Comparison of ENCODE assay signal across 31 cellular contexts in the genomic region with DNA sequence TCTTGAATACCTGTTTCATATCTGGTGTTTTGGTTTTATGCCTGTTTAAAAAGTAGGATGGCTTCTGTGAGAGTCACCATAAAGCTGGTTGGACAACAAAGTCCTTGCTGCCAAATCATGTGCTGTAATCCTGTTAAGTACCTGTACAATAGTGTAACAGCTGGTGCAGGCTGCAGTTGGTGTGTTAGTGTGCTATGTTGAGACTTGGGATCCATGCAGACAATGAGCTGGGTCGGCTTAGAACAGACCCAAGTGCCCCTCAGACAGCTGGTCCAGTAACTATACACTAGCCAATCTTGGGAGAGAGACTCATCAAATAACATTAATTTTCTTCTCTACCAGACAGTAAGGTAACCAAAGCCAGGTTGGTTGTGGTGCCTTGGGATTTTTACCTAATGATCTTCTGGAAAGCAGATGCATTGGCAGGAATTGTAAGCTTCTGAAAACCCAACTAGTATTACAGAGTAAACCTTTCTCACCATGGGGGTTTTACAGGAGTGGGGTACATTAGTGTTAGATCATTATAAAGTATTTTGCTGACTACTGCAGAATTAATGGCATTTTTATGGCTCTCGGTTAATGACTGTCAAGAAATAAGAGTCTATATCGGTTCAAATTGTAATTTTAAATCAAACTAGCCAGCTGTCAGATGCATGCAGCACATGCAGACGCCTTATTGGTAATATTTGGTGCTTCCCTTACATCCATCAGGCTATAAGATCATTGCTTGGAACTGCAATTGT.
A peak's percentile ranks its signal among the peaks of the same experiment; 100 is the strongest.
DNase-seq lines count a peak whose midpoint lies in the region; ATAC-seq, FAIRE-seq and TF ChIP-seq lines count a peak whose summit lies in the region.
"Had no signal": no experiment of that assay in that cellular context is flagged by ENCODE, and none has a peak within 500 bp of the region (broad histone marks: within the 10 kb centered on the region; RNA-seq: fewer than 3 reads in every experiment).

No MANE protein-coding gene starts in this region.

- H3K23ac ChIP-seq in H1 (ENCODE audit: insufficient read length), result no peak overlapping the region

- no peak for TF ChIP-seq POLR2A in H1 (IDR thresholded peaks at IDR 0.05; ENCODE audit: control extremely low read depth in 1 of 2, low read depth in 2 of 2, low read length in 2 of 2)

- H3K9me3 ChIP-seq in H1 (ENCODE audit: insufficient read depth in 2 of 2, low read depth in 1 of 2, low read length in 1 of 2), result no peaks in the 10 kb centered on the region

- no peaks in the 10 kb centered on the region for H3K36me3 ChIP-seq in H1 (ENCODE audit: control insufficient read depth in 2 of 4, insufficient read depth in 4 of 4, low read length in 3 of 4)

- no peaks in the 10 kb centered on the region for H3K79me1 ChIP-seq in H1 (ENCODE audit: low read depth, low read length)

- no peak overlapping the region for H4K5ac ChIP-seq in H1 (ENCODE audit: insufficient read length, low read depth, low read length)

- H3K18ac ChIP-seq in H1 (ENCODE audit: extremely low read depth, low read length), result peak overlapping the region; percentile 1; the same call in 1 of the 2 replicates

- no peak overlapping the region for H3K9ac ChIP-seq in H1 (replicated peaks in 1 of 4; ENCODE audit: extremely low read depth in 1 of 4, low read depth in 3 of 4, low read length in 3 of 4)

- peaks cover 2 to 12% (median 10%) of the 10 kb centered on the region in 4 experiments; a peak in 4 of 7 replicates for H3K4me1 ChIP-seq in H1 (replicated peaks in 1 of 4; ENCODE audit: control insufficient read depth in 3 of 4, insufficient read depth in 4 of 4, low read length in 3 of 4)

- H2BK12ac ChIP-seq in H1 (ENCODE audit: low read depth, low read length), result no peak overlapping the region

- no peak for TF ChIP-seq EP300 in H1 (IDR thresholded peaks at IDR 0.05; ENCODE audit: borderline replicate concordance in 1 of 2, low read depth in 2 of 2, low read length in 2 of 2)

- no peak overlapping the region for H3K4ac ChIP-seq in H1 (replicated peaks; ENCODE audit: insufficient read length, low read depth, low read length)

- no peak for FAIRE-seq in H1 (lab: Jason Lieb, UNC)
- FAIRE-seq: GM12892, urothelium cell line had no signal

- H3K79me2 ChIP-seq in H1 (ENCODE audit: control insufficient read depth in 1 of 2, insufficient read depth in 2 of 2, low read length in 2 of 2), result no peaks in the 10 kb centered on the region

- H2BK120ac ChIP-seq in H1 (replicated peaks; ENCODE audit: low read depth, low read length), result no peak overlapping the region

- H2BK20ac ChIP-seq in H1 (ENCODE audit: low read length), result peak overlapping the region; percentile 4; the same call in 1 of the 2 replicates

- no peaks in the 10 kb centered on the region for H3K9me3 Mint-ChIP-seq in activated CD4-positive, alpha-beta memory T cell treated with anti-CD3 and anti-CD28 coated beads, Interleukin-2, amount 10 ng/mL, durations not matched to agents 7 days and 5 days
- H3K9me3 Mint-ChIP-seq: activated CD4-positive, alpha-beta memory T cell treated with anti-CD3 and anti-CD28 coated beads for 36 hours; activated naive CD4-positive, alpha-beta T cell treated with anti-CD3 and anti-CD28 coated beads for 36 hours; activated T-helper 1 cell treated with anti-CD3 and anti-CD28 coated beads, Interleukin-12 subunit alpha, Interleukin-12 subunit beta, Interleukin-2, Interleukin-4 antibody, amounts not matched to agents 30 ng/mL and 10 ng/mL and 1 ng/mL, durations not matched to agents 14 hours and 24 hours and 36 hours; dendritic cell treated with granulocyte-macrophage colony-stimulating factor and Interleukin-4, amounts not matched to agents 40 ng/mL and 50 ng/mL, for 4 days; T-helper 2 cell treated with Interferon-gamma antibody and Interleukin-4, amounts not matched to agents 5 μg/mL and 100 μg/mL, for 36 hours had no signal

- no peak overlapping the region for H3K14ac ChIP-seq in H1 (ENCODE audit: insufficient read length)

- no peak overlapping the region for H2AK5ac ChIP-seq in H1 (ENCODE audit: low read depth, low read length)

- H3K36me3 Mint-ChIP-seq in activated CD4-positive, alpha-beta memory T cell treated with anti-CD3 and anti-CD28 coated beads, Interleukin-2, amount 10 ng/mL, durations not matched to agents 7 days and 5 days (ENCODE audit: low read depth), result no peaks in the 10 kb centered on the region
- H3K36me3 Mint-ChIP-seq: activated CD4-positive, alpha-beta memory T cell treated with anti-CD3 and anti-CD28 coated beads for 36 hours; natural killer cell treated with Interleukin-12 subunit alpha and Interleukin-12 subunit beta and Interleukin-15 and Interleukin-18, amount 100 ng/mL, for 72 hours had no signal

- no peaks in the 10 kb centered on the region; the same call in 1 of the 2 replicates for H3K23me2 ChIP-seq in H1 (ENCODE audit: low read depth, low read length)

- H3K27ac Mint-ChIP-seq in activated CD4-positive, alpha-beta memory T cell treated with anti-CD3 and anti-CD28 coated beads, Interleukin-2, amount 10 ng/mL, durations not matched to agents 7 days and 5 days, result no peak overlapping the region
- H3K27ac Mint-ChIP-seq: activated CD4-positive, alpha-beta memory T cell treated with anti-CD3 and anti-CD28 coated beads for 36 hours; activated naive CD4-positive, alpha-beta T cell treated with anti-CD3 and anti-CD28 coated beads for 36 hours; activated T-helper 1 cell treated with anti-CD3 and anti-CD28 coated beads, Interleukin-12 subunit alpha, Interleukin-12 subunit beta, Interleukin-2, Interleukin-4 antibody, amounts not matched to agents 30 ng/mL and 10 ng/mL and 1 ng/mL, durations not matched to agents 14 hours and 24 hours and 36 hours; dendritic cell treated with granulocyte-macrophage colony-stimulating factor and Interleukin-4, amounts not matched to agents 40 ng/mL and 50 ng/mL, for 4 days; natural killer cell treated with Interleukin-12 subunit alpha and Interleukin-12 subunit beta and Interleukin-15 and Interleukin-18, amount 100 ng/mL, for 72 hours; T-helper 2 cell treated with Interferon-gamma antibody and Interleukin-4, amounts not matched to agents 5 μg/mL and 100 μg/mL, for 36 hours had no signal

- no peak overlapping the region for H3K4me3 Mint-ChIP-seq in activated CD4-positive, alpha-beta memory T cell treated with anti-CD3 and anti-CD28 coated beads, Interleukin-2, amount 10 ng/mL, durations not matched to agents 7 days and 5 days
- H3K4me3 Mint-ChIP-seq: activated CD4-positive, alpha-beta memory T cell treated with anti-CD3 and anti-CD28 coated beads for 36 hours; activated naive CD4-positive, alpha-beta T cell treated with anti-CD3 and anti-CD28 coated beads for 36 hours; activated T-helper 1 cell treated with anti-CD3 and anti-CD28 coated beads, Interleukin-12 subunit alpha, Interleukin-12 subunit beta, Interleukin-2, Interleukin-4 antibody, amounts not matched to agents 30 ng/mL and 10 ng/mL and 1 ng/mL, durations not matched to agents 14 hours and 24 hours and 36 hours; dendritic cell treated with granulocyte-macrophage colony-stimulating factor and Interleukin-4, amounts not matched to agents 40 ng/mL and 50 ng/mL, for 4 days; natural killer cell treated with Interleukin-12 subunit alpha and Interleukin-12 subunit beta and Interleukin-15 and Interleukin-18, amount 100 ng/mL, for 72 hours; T-helper 2 cell treated with Interferon-gamma antibody and Interleukin-4, amounts not matched to agents 5 μg/mL and 100 μg/mL, for 36 hours had no signal

- no peak overlapping the region for H2BK15ac ChIP-seq in H1 (ENCODE audit: low read length)

- H3K4me3 ChIP-seq in H1 (ENCODE audit: extremely low read depth in 1 of 4, insufficient read depth in 2 of 4, low read depth in 3 of 4, low read length in 4 of 4), result no peak overlapping the region

- H3K4me2 ChIP-seq in H1 (ENCODE audit: insufficient read depth in 1 of 2, low read depth in 2 of 2, low read length in 2 of 2), result no peak overlapping the region; a peak in 1 of 4 replicates

- H4K8ac ChIP-seq in H1 (ENCODE audit: extremely low read depth, insufficient read depth, low read length), result no peak overlapping the region

- no peak for ATAC-seq in GM18520 (IDR thresholded peaks at IDR 0.05; ENCODE audit: unreplicated experiment)
- ATAC-seq: esophagus mucosa; HCT116; left colon; natural killer cell treated with Interleukin-12 subunit alpha and Interleukin-12 subunit beta and Interleukin-15 and Interleukin-18, amount 100 ng/mL, for 72 hours had no signal

- no peak overlapping the region; the same call in 1 of the 2 replicates for H2AFZ ChIP-seq in H1 (ENCODE audit: low read length)

- no peak for TF ChIP-seq CTCF in H1 (IDR thresholded peaks at IDR 0.05; ENCODE audit: control extremely low read depth in 1 of 3, insufficient read depth in 1 of 3, low read depth in 1 of 3, low read length in 3 of 3)

- no peaks in the 10 kb centered on the region for H3K4me1 Mint-ChIP-seq in activated CD4-positive, alpha-beta memory T cell treated with anti-CD3 and anti-CD28 coated beads, Interleukin-2, amount 10 ng/mL, durations not matched to agents 7 days and 5 days

- POLR2A ChIA-PET in H1 (lab: Charles Lee; ENCODE audit: partially characterized antibody), result no interaction called here
- POLR2A ChIA-PET in activated CD4-positive, alpha-beta memory T cell treated with anti-CD3 and anti-CD28 coated beads, Interleukin-2, amount 10 ng/mL, durations not matched to agents 7 days and 5 days (lab: Charles Lee), result no interaction called here

- no peak overlapping the region for H3K27ac ChIP-seq in H1 (ENCODE audit: low read depth, low read length)
- H3K27ac ChIP-seq: 22Rv1 had no signal

- WGBS in H1 (ENCODE audit: extremely low coverage in 1 of 2, insufficient coverage in 1 of 2, insufficient read length in 1 of 2, insufficient replicate concordance in 2 of 2, low coverage in 1 of 2, low lambda C conversion rate in 2 of 2, missing lambda C conversion rate in 1 of 2), 2 experiments, result 86% methylated on average over 4 of the region's 4 CpGs; no CpG with 5 or more reads in 1 of the 2 experiments

- peak overlapping the region; percentile 12 for H4K91ac ChIP-seq in H1 (replicated peaks; ENCODE audit: insufficient read length, low read length)

- H4K20me1 ChIP-seq in H1 (replicated peaks in 1 of 2; ENCODE audit: control insufficient read depth in 1 of 2, insufficient read depth in 2 of 2, low read length in 2 of 2), result no peaks in the 10 kb centered on the region

- no peak for TF ChIP-seq RAD21 in H1 (IDR thresholded peaks at IDR 0.05 in 1 of 2, conservative IDR thresholded peaks at IDR 0.05 in 1 of 2; ENCODE audit: low read depth in 2 of 2, low read length in 2 of 2)

- H3K56ac ChIP-seq in H1 (replicated peaks; ENCODE audit: insufficient read length, low read depth, low read length), result no peak overlapping the region

- H3K27me3 ChIP-seq in H1 (replicated peaks in 1 of 4; ENCODE audit: control insufficient read depth in 3 of 4, extremely low read depth in 1 of 4, insufficient read depth in 3 of 4, low read length in 3 of 4), result no peaks in the 10 kb centered on the region

- H2BK5ac ChIP-seq in H1 (ENCODE audit: low read depth, low read length), result no peak overlapping the region

- DNase-seq in DMS53 (lab: John Stamatoyannopoulos, UW), result peak; percentile 23
- no peak for DNase-seq in DMS53 treated with DMSO at 0.1 percent for 48 hours (lab: John Stamatoyannopoulos, UW; ENCODE audit: unreplicated experiment)
- peak; percentile 52 for DNase-seq in NCI-H1092 treated with DMSO at 0.1 percent for 48 hours (lab: John Stamatoyannopoulos, UW)
- peak; percentile 87 for DNase-seq in NCI-H69 (lab: John Stamatoyannopoulos, UW)
- no peak for DNase-seq in H1 (ENCODE audit: low read depth in 1 of 2, low spot score in 2 of 2)
- DNase-seq in activated CD4-positive, alpha-beta memory T cell treated with anti-CD3 and anti-CD28 coated beads, Interleukin-2, amount 10 ng/mL, durations not matched to agents 7 days and 5 days, result no peak
- no peak for DNase-seq in HUDEP-2 (lab: John Stamatoyannopoulos, UW; ENCODE audit: unreplicated experiment in 76 of 76)
- DNase-seq: activated CD4-positive, alpha-beta memory T cell treated with anti-CD3 and anti-CD28 coated beads for 36 hours; activated CD4-positive, alpha-beta T cell treated with anti-CD3 and anti-CD28 coated beads for 1 hour; activated CD8-positive, alpha-beta memory T cell treated with anti-CD3 and anti-CD28 coated beads, Interleukin-2, amount 50 U/mL, for 48 hours; activated naive CD4-positive, alpha-beta T cell treated with anti-CD3 and anti-CD28 coated beads for 36 hours; C1 segment of cervical spinal cord; central memory CD4-positive, alpha-beta T cell; glutamatergic neuron; left colon; mammary epithelial cell; NCI-H1048; NCI-H1930; NCI-H226; SHP77; stimulated activated naive CD4-positive, alpha-beta T cell treated with Interleukin-2 at 50 U/mL for 16 hours had no signal

- CTCF ChIA-PET in H1 (lab: Charles Lee; ENCODE audit: partially characterized antibody), result interaction anchor here (0.6 to 2.3 kb wide), 4 partner anchors 20 to 594 kb away, joined by 3 to 5 read pairs (median 4); no protein-coding TSS in a partner anchor
- CTCF ChIA-PET in activated CD4-positive, alpha-beta memory T cell treated with anti-CD3 and anti-CD28 coated beads, Interleukin-2, amount 10 ng/mL, durations not matched to agents 7 days and 5 days (lab: Charles Lee), result no interaction called here

- no peaks in the 10 kb centered on the region for H3K27me3 Mint-ChIP-seq in activated CD4-positive, alpha-beta memory T cell treated with anti-CD3 and anti-CD28 coated beads, Interleukin-2, amount 10 ng/mL, durations not matched to agents 7 days and 5 days
- H3K27me3 Mint-ChIP-seq: activated CD4-positive, alpha-beta memory T cell treated with anti-CD3 and anti-CD28 coated beads for 36 hours; dendritic cell treated with granulocyte-macrophage colony-stimulating factor and Interleukin-4, amounts not matched to agents 40 ng/mL and 50 ng/mL, for 4 days; natural killer cell treated with Interleukin-12 subunit alpha and Interleukin-12 subunit beta and Interleukin-15 and Interleukin-18, amount 100 ng/mL, for 72 hours had no signal

Comparison
In these comparisons a context has a peak if more than half of its experiments do, and no peak if none do; other contexts are left out.
1. DNase-seq: peak in DMS53 (single experiment), NCI-H1092 treated with DMSO at 0.1 percent for 48 hours (single experiment) and NCI-H69 (single experiment); none in DMS53 treated with DMSO at 0.1 percent for 48 hours (single experiment), H1 (0 of 2), activated CD4-positive, alpha-beta memory T cell treated with anti-CD3 and anti-CD28 coated beads, Interleukin-2, amount 10 ng/mL, durations not matched to agents 7 days and 5 days (single experiment) and HUDEP-2 (0 of 76).